ENCODE assay signal across 1 cellular context in genomic region chr13:51453308-51453958, GRCh38.
TF ChIP-seq lines count a peak whose summit lies in the region.

No MANE protein-coding gene starts in this region.

TF ChIP-seq in GM12878, 131 proteins besides CTCF, POLR2A, EP300 and RAD21 (continued from another document):
- TF ChIP-seq TBL1XR1 (IDR thresholded peaks at IDR 0.05; ENCODE audit: low read depth, low read length), result no peak
- TF ChIP-seq NR2C2 (IDR thresholded peaks at IDR 0.05; ENCODE audit: borderline replicate concordance, control insufficient read depth, insufficient read length, low read depth), result no peak
- TF ChIP-seq PML (IDR thresholded peaks at IDR 0.05; ENCODE audit: low read length), result no peak
- TF ChIP-seq STAT1 (conservative IDR thresholded peaks at IDR 0.05), result peak; percentile 75; the same call in 1 of the 2 replicates
- TF ChIP-seq CHD4 (IDR thresholded peaks at IDR 0.05), result no peak
- peak; percentile 81 for TF ChIP-seq BACH1 (IDR thresholded peaks at IDR 0.05; ENCODE audit: borderline replicate concordance)
